2 cellular contexts compared by ENCODE assay signal in the genomic region with DNA sequence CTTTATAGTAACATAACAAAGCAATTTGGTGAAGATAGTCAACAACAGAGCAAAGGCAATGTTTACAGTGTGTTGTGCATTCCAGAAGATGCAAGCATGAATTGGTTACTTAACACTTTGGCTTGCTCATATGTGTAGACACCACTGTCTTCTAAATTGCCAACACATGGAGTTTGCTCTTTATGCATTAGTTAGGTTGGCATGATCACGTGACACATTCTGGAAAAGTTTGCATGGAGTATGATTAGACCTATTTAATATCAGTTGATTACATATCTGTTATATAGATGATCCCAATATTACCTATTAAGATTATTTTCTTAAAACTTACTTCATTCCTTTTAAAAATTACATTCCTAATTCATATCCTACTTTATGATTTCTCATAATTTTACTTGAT.
TF ChIP-seq lines count a peak whose summit lies in the region.

No MANE protein-coding gene starts in this region.

TF ChIP-seq in HepG2, 621 proteins besides CTCF, POLR2A, EP300 and RAD21 (continued from another document):
- no peak for TF ChIP-seq JUNB (CRISPR knock-in tag; IDR thresholded peaks at IDR 0.05; ENCODE audit: borderline replicate concordance)
- no peak for TF ChIP-seq NFE2 (CRISPR knock-in tag; IDR thresholded peaks at IDR 0.05)
- TF ChIP-seq, protein P1, sequence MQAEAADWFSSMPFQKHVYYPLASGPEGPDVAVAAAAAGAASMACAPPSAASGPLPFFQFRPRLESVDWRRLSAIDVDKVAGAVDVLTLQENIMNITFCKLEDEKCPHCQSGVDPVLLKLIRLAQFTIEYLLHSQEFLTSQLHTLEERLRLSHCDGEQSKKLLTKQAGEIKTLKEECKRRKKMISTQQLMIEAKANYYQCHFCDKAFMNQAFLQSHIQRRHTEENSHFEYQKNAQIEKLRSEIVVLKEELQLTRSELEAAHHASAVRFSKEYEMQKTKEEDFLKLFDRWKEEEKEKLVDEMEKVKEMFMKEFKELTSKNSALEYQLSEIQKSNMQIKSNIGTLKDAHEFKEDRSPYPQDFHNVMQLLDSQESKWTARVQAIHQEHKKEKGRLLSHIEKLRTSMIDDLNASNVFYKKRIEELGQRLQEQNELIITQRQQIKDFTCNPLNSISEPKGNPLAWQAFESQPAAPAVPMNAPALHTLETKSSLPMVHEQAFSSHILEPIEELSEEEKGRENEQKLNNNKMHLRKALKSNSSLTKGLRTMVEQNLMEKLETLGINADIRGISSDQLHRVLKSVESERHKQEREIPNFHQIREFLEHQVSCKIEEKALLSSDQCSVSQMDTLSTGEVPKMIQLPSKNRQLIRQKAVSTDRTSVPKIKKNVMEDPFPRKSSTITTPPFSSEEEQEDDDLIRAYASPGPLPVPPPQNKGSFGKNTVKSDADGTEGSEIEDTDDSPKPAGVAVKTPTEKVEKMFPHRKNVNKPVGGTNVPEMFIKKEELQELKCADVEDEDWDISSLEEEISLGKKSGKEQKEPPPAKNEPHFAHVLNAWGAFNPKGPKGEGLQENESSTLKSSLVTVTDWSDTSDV (CRISPR knock-in tag; IDR thresholded peaks at IDR 0.05) = no peak
- TF ChIP-seq NFKBIZ (CRISPR knock-in tag; IDR thresholded peaks at IDR 0.05) = no peak
- TF ChIP-seq, protein P2, sequence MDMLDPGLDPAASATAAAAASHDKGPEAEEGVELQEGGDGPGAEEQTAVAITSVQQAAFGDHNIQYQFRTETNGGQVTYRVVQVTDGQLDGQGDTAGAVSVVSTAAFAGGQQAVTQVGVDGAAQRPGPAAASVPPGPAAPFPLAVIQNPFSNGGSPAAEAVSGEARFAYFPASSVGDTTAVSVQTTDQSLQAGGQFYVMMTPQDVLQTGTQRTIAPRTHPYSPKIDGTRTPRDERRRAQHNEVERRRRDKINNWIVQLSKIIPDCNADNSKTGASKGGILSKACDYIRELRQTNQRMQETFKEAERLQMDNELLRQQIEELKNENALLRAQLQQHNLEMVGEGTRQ (IDR thresholded peaks at IDR 0.05; ENCODE audit: low read depth, low read length) = peak; percentile 60; the same call in 1 of the 2 replicates
- TF ChIP-seq, protein P2 (CRISPR knock-in tag; IDR thresholded peaks at IDR 0.05; ENCODE audit: borderline replicate concordance) = no peak
- TF ChIP-seq, protein P3, sequence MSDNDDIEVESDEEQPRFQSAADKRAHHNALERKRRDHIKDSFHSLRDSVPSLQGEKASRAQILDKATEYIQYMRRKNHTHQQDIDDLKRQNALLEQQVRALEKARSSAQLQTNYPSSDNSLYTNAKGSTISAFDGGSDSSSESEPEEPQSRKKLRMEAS (IDR thresholded peaks at IDR 0.05) = no peak
- no peak for TF ChIP-seq MED1 (CRISPR knock-in tag; IDR thresholded peaks at IDR 0.05)

TF ChIP-seq in GM12878, 131 proteins besides CTCF, POLR2A, EP300 and RAD21 (continued from another document):
- TF ChIP-seq, protein P4, sequence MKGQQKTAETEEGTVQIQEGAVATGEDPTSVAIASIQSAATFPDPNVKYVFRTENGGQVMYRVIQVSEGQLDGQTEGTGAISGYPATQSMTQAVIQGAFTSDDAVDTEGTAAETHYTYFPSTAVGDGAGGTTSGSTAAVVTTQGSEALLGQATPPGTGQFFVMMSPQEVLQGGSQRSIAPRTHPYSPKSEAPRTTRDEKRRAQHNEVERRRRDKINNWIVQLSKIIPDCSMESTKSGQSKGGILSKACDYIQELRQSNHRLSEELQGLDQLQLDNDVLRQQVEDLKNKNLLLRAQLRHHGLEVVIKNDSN (IDR thresholded peaks at IDR 0.05; ENCODE audit: borderline replicate concordance, extremely low read length, insufficient read depth, low read depth, low read length) = no peak
